In genomic region chr22:29932121-29932520, GRCh38 we compare ENCODE assay signal across 23 cellular contexts. TPM values are rescaled to one million over a fixed set of nuclear protein-coding genes. Genes with fewer than 3 reads are reported as not detected.
A peak's percentile ranks its signal among the peaks of the same experiment; 100 is the strongest.
DNase-seq lines count a peak whose midpoint lies in the region; ATAC-seq, FAIRE-seq and TF ChIP-seq lines count a peak whose summit lies in the region.
"Had no signal": no experiment of that assay in that cellular context is flagged by ENCODE, and none has a peak within 500 bp of the region (broad histone marks: within the 10 kb centered on the region; RNA-seq: fewer than 3 reads in every experiment).

No MANE protein-coding gene starts in this region.

- no peaks in the 10 kb centered on the region for H3K9me3 ChIP-seq in Panc1 (ENCODE audit: control insufficient read depth, insufficient read depth, low read depth, low read length)
- no peaks in the 10 kb centered on the region for H3K9me3 ChIP-seq in small intestine (ENCODE audit: control insufficient read depth, low read depth)
- H3K9me3 ChIP-seq: MG63 had no signal

- H3K27me3 ChIP-seq in Panc1 (ENCODE audit: control insufficient read depth, insufficient read depth, low read length) (no peaks in the 10 kb centered on the region), small intestine (ENCODE audit: control insufficient read depth in 2 of 2, insufficient read depth in 2 of 2, low read length in 2 of 2) (no peaks in the 10 kb centered on the region)
- H3K27me3 ChIP-seq: MG63 had no signal

- in situ Hi-C loops in Panc1 (cut with HindIII; ENCODE audit: low pct_unique_long_range_greater_than_20kb, low sequenced_read_pairs) = no loop called here

- DNase-seq in activated CD4-positive, alpha-beta T cell treated with anti-CD3 and anti-CD28 coated beads for 36 hours = no peak
- DNase-seq in activated CD4-positive, alpha-beta T cell treated with anti-CD3 and anti-CD28 coated beads, Interleukin-2, amount 10 ng/mL, durations not matched to agents 24 days and 14 days = no peak
- DNase-seq in GM19239 (ENCODE audit: insufficient read length, low spot score) = no peak
- DNase-seq in Panc1 (ENCODE audit: low read depth, low spot score) = no peak
- no peak for DNase-seq in mesothelial cell of epicardium (ENCODE audit: low spot score in 2 of 2, unreplicated experiment in 2 of 2)
- DNase-seq in small intestine = no peak
- DNase-seq: 8988T; CD8-positive, alpha-beta memory T cell; GDM1; H7; MG63; NCI-H1417; NCI-H187; NCI-H2107; NCI-H510A; NCI-H748 treated with DMSO at 0.1 percent for 48 hours; Right ventricle myocardium superior had no signal

- no peak for TF ChIP-seq CTCF in Panc1 (IDR thresholded peaks at IDR 0.05)
- TF ChIP-seq CTCF in mesothelial cell of epicardium (IDR thresholded peaks at IDR 0.05; ENCODE audit: unreplicated experiment) = no peak

- H3K4me1 Mint-ChIP-seq in activated CD4-positive, alpha-beta T cell treated with anti-CD3 and anti-CD28 coated beads for 36 hours = peaks cover 27% of the 10 kb centered on the region
- H3K4me1 Mint-ChIP-seq in activated CD4-positive, alpha-beta T cell treated with anti-CD3 and anti-CD28 coated beads, Interleukin-2, amount 10 ng/mL, durations not matched to agents 24 days and 14 days = peaks cover 4% of the 10 kb centered on the region
- H3K4me1 Mint-ChIP-seq in mesothelial cell of epicardium = peaks cover 3% of the 10 kb centered on the region

- H3K36me3 Mint-ChIP-seq in activated CD4-positive, alpha-beta T cell treated with anti-CD3 and anti-CD28 coated beads for 36 hours (ENCODE audit: low read depth) = no peaks in the 10 kb centered on the region
- no peaks in the 10 kb centered on the region for H3K36me3 Mint-ChIP-seq in activated CD4-positive, alpha-beta T cell treated with anti-CD3 and anti-CD28 coated beads, Interleukin-2, amount 10 ng/mL, durations not matched to agents 24 days and 14 days (ENCODE audit: low read depth)
- H3K36me3 Mint-ChIP-seq in mesothelial cell of epicardium = peaks cover 3% of the 10 kb centered on the region

- no peaks in the 10 kb centered on the region for H3K36me3 ChIP-seq in Panc1 (ENCODE audit: control insufficient read depth, insufficient read depth, low read length)
- H3K36me3 ChIP-seq in small intestine (ENCODE audit: control insufficient read depth in 2 of 2, insufficient read depth in 2 of 2, low read length in 2 of 2) = no peaks in the 10 kb centered on the region
- H3K36me3 ChIP-seq: MG63 had no signal

- H3K9me3 Mint-ChIP-seq in activated CD4-positive, alpha-beta T cell treated with anti-CD3 and anti-CD28 coated beads for 36 hours (ENCODE audit: low read depth) = no peaks in the 10 kb centered on the region
- no peaks in the 10 kb centered on the region for H3K9me3 Mint-ChIP-seq in activated CD4-positive, alpha-beta T cell treated with anti-CD3 and anti-CD28 coated beads, Interleukin-2, amount 10 ng/mL, durations not matched to agents 24 days and 14 days
- H3K9me3 Mint-ChIP-seq in mesothelial cell of epicardium = peaks cover 1% of the 10 kb centered on the region

- POLR2A ChIA-PET in activated CD4-positive, alpha-beta T cell treated with anti-CD3 and anti-CD28 coated beads for 36 hours (lab: Charles Lee) = interaction anchor here (0.5 kb wide), 1 partner anchor 58 kb away, joined by 10 read pairs; no protein-coding TSS in a partner anchor
- POLR2A ChIA-PET in Panc1 (lab: Charles Lee) = no interaction called here

- H3K27ac Mint-ChIP-seq in activated CD4-positive, alpha-beta T cell treated with anti-CD3 and anti-CD28 coated beads for 36 hours = no peak overlapping the region
- no peak overlapping the region for H3K27ac Mint-ChIP-seq in activated CD4-positive, alpha-beta T cell treated with anti-CD3 and anti-CD28 coated beads, Interleukin-2, amount 10 ng/mL, durations not matched to agents 24 days and 14 days
- H3K27ac Mint-ChIP-seq in mesothelial cell of epicardium = peak overlapping the region; percentile 20

- ATAC-seq in activated CD4-positive, alpha-beta T cell treated with anti-CD3 and anti-CD28 coated beads for 36 hours = peak; percentile 51
- ATAC-seq in Panc1 (no peak), GM18517 (IDR thresholded peaks at IDR 0.05; ENCODE audit: unreplicated experiment) (no peak), HG03378 (IDR thresholded peaks at IDR 0.05; ENCODE audit: unreplicated experiment) (no peak)
- ATAC-seq: HepG2, K562 had no signal

- no peaks in the 10 kb centered on the region for H3K27me3 Mint-ChIP-seq in activated CD4-positive, alpha-beta T cell treated with anti-CD3 and anti-CD28 coated beads for 36 hours
- H3K27me3 Mint-ChIP-seq in activated CD4-positive, alpha-beta T cell treated with anti-CD3 and anti-CD28 coated beads, Interleukin-2, amount 10 ng/mL, durations not matched to agents 24 days and 14 days = peaks cover 5% of the 10 kb centered on the region
- no peaks in the 10 kb centered on the region for H3K27me3 Mint-ChIP-seq in mesothelial cell of epicardium (ENCODE audit: low read depth)
- H3K27me3 Mint-ChIP-seq: CD8-positive, alpha-beta memory T cell had no signal

- H3K4me3 Mint-ChIP-seq in activated CD4-positive, alpha-beta T cell treated with anti-CD3 and anti-CD28 coated beads for 36 hours = no peak overlapping the region
- no peak overlapping the region for H3K4me3 Mint-ChIP-seq in activated CD4-positive, alpha-beta T cell treated with anti-CD3 and anti-CD28 coated beads, Interleukin-2, amount 10 ng/mL, durations not matched to agents 24 days and 14 days
- H3K4me3 Mint-ChIP-seq in mesothelial cell of epicardium = no peak overlapping the region
- H3K4me3 Mint-ChIP-seq: CD8-positive, alpha-beta memory T cell had no signal

- CTCF ChIA-PET in activated CD4-positive, alpha-beta T cell treated with anti-CD3 and anti-CD28 coated beads for 36 hours (lab: Charles Lee) = no interaction called here
- CTCF ChIA-PET in Panc1 (lab: Charles Lee) = no interaction called here

- no peaks in the 10 kb centered on the region for H3K4me1 ChIP-seq in Panc1 (ENCODE audit: control insufficient read depth, insufficient read depth, low read length)
- no peaks in the 10 kb centered on the region for H3K4me1 ChIP-seq in small intestine (ENCODE audit: control insufficient read depth in 2 of 2, insufficient read depth in 1 of 2, low read depth in 1 of 2, low read length in 1 of 2)

- 48 to 75% (median 55%) methylated on average over 2 of the region's 2 CpGs for WGBS in small intestine, 3 donors

- no peak overlapping the region for H3K27ac ChIP-seq in Panc1 (ENCODE audit: low read length)
- H3K27ac ChIP-seq in small intestine (ENCODE audit: low read depth in 1 of 2, low read length in 1 of 2) = no peak overlapping the region
- H3K27ac ChIP-seq: C4-2B, HL-60 had no signal

- intact Hi-C loops in activated CD4-positive, alpha-beta T cell treated with anti-CD3 and anti-CD28 coated beads for 36 hours (cut with DNase I, micrococcal nuclease) = loop anchor here in 1 of 2 experiments (10.0 kb wide), 1 partner anchor 63 kb away; no protein-coding TSS in a partner anchor
- intact Hi-C loops in activated CD4-positive, alpha-beta T cell treated with anti-CD3 and anti-CD28 coated beads, Interleukin-2, amount 10 ng/mL, durations not matched to agents 24 days and 14 days (cut with micrococcal nuclease) = no loop called here
- intact Hi-C loops in Panc1 (cut with micrococcal nuclease; ENCODE audit: unreplicated experiment) = no loop called here

- TSS peak; percentile 23 for BruUV-seq in Panc1 (replicated peaks; lab: Mats Ljungman, UMichigan)

- FAIRE-seq in GM19239 (lab: Jason Lieb, UNC) = peak; percentile 74
- FAIRE-seq in small intestine (lab: Jason Lieb, UNC) = no peak
- FAIRE-seq: HepG2, K562 had no signal

- H3K4me3 ChIP-seq in Panc1 (ENCODE audit: low read depth in 2 of 2, low read length in 2 of 2) (no peak overlapping the region), small intestine (ENCODE audit: low read depth in 1 of 2, low read length in 2 of 2) (no peak overlapping the region)
- H3K4me3 ChIP-seq: K562, MG63 had no signal

RNA-seq across cellular contexts. Expression of gene MTMR3, which starts 49.1 kb away (rescaled TPM):
- total RNA-seq in activated CD4-positive, alpha-beta T cell treated with anti-CD3 and anti-CD28 coated beads for 36 hours = 10 to 100 TPM; 19.2 to 22.8 TPM
- 21.0 and 23.9 TPM in 2 replicates for total RNA-seq in activated CD4-positive, alpha-beta T cell treated with anti-CD3 and anti-CD28 coated beads, Interleukin-2, amount 10 ng/mL, durations not matched to agents 24 days and 14 days
- total RNA-seq in Panc1 (2021; ENCODE audit: unreplicated experiment) (26.8 TPM), mesothelial cell of epicardium (54.4 to 58.8 TPM (median 58.7 TPM) in 3 replicates)
- polyA plus RNA-seq in Panc1 (2012; ENCODE audit: insufficient read length) = 16.7 TPM
- 10 to 100 TPM in 2 of 3 donors, 1 to 10 TPM in 1; 9.2 to 14.8 (median 11.5) TPM for polyA plus RNA-seq in small intestine
